In the genomic region with DNA sequence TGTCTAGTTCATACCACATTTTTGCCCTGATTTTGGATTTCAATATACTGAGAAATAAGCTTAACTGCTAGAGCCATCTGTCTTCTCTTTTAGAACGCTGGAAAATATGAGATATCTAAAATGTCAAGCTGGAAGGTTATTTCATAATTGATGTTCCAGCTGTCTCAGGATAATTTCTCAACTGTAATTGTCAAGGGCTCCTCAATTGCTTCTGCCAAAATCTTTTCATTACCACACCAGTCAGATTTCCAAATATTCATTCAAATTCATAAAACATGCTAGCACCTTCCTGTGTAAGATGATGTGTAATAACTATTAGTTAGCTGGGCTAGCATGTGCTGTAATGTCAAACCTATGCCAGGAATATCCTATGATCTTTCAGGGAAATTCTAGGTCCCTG, we compare ENCODE assay signal across 26 cellular contexts.
"Had no signal": no experiment of that assay in that cellular context is flagged by ENCODE, and none has a peak within 500 bp of the region (broad histone marks: within the 10 kb centered on the region; RNA-seq: fewer than 3 reads in every experiment).

No MANE protein-coding gene starts in this region.

- H3K27me3 ChIP-seq: neural progenitor cell, ovary, right lobe of liver had no signal

- H2AFZ ChIP-seq: neural progenitor cell had no signal

- H3K9me3 ChIP-seq: lower lobe of right lung, ovary, right lobe of liver, thoracic aorta had no signal

- H3K4me1 ChIP-seq: lower lobe of right lung, neural progenitor cell, right lobe of liver, spleen, stomach had no signal

- H3K4me3 Mint-ChIP-seq: endodermal cell; memory B cell; natural killer cell treated with Interleukin-12 subunit alpha and Interleukin-12 subunit beta and Interleukin-15 and Interleukin-18, amount 100 ng/mL, for 72 hours; neural progenitor cell had no signal

- H3K4me3 ChIP-seq: coronary artery, lower lobe of right lung, neural progenitor cell, ovary, right lobe of liver, spleen, stomach, thoracic aorta had no signal

- H3K27ac ChIP-seq: coronary artery, lower lobe of right lung, neural progenitor cell, ovary, right lobe of liver, spleen, stomach, thoracic aorta had no signal

- H3K36me3 ChIP-seq: lower lobe of right lung, neural progenitor cell, ovary, right lobe of liver, spleen, stomach, thoracic aorta had no signal

- H3K4me1 Mint-ChIP-seq: endodermal cell, neural progenitor cell had no signal

- H3K9me3 Mint-ChIP-seq: natural killer cell treated with Interleukin-12 subunit alpha and Interleukin-12 subunit beta and Interleukin-15 and Interleukin-18, amount 100 ng/mL, for 72 hours; neural progenitor cell had no signal

- H3K4me2 ChIP-seq: neural progenitor cell had no signal

- DNase-seq: effector CD4-positive, alpha-beta T cell; endodermal cell; erythroblast; foreskin melanocyte; islet precursor cell; lower lobe of right lung; midbrain; nucleus accumbens; ovary; right lobe of liver; spleen; stimulated activated CD4-positive, alpha-beta T cell treated with anti-CD3 and anti-CD28 coated beads, Interleukin-15, amount 100 ng/mL, for 24 hours; stimulated activated CD4-positive, alpha-beta T cell treated with anti-CD3 and anti-CD28 coated beads, Interleukin-1b, Interleukin-23, amount 100 ng/mL, for 48 hours; stimulated activated CD4-positive, alpha-beta T cell treated with anti-CD3 and anti-CD28 coated beads, Interleukin-4, amount 100 ng/mL, for 4 hours; stimulated activated naive CD4-positive, alpha-beta T cell; stomach; substantia nigra; trophoblast cell had no signal

- H3K27ac Mint-ChIP-seq: endodermal cell; memory B cell; natural killer cell treated with Interleukin-12 subunit alpha and Interleukin-12 subunit beta and Interleukin-15 and Interleukin-18, amount 100 ng/mL, for 72 hours; neural progenitor cell had no signal

- H3K36me3 Mint-ChIP-seq: memory B cell; natural killer cell treated with Interleukin-12 subunit alpha and Interleukin-12 subunit beta and Interleukin-15 and Interleukin-18, amount 100 ng/mL, for 72 hours; neural progenitor cell had no signal

- FAIRE-seq: endothelial cell of umbilical vein, urothelium cell line had no signal

- H3K9ac ChIP-seq: neural progenitor cell had no signal

- ATAC-seq: left lobe of liver; lower lobe of right lung; natural killer cell treated with Interleukin-12 subunit alpha and Interleukin-12 subunit beta and Interleukin-15 and Interleukin-18, amount 100 ng/mL, for 72 hours; right lobe of liver had no signal
